ENCODE assay signal across 1 cellular context in genomic region chr3:32972482-32973146, GRCh38.
A peak's percentile ranks its signal among the peaks of the same experiment; 100 is the strongest.
TF ChIP-seq lines count a peak whose summit lies in the region.

No MANE protein-coding gene starts in this region.

TF ChIP-seq in K562, 482 proteins besides CTCF, POLR2A, EP300 and RAD21 (continued from another document and continues in another):
- peak; percentile 36; the same call in 1 of the 2 replicates for TF ChIP-seq MGA (IDR thresholded peaks at IDR 0.05)
- peak; percentile 58; the same call in 1 of the 2 replicates for TF ChIP-seq ZKSCAN8 (CRISPR knock-in tag; IDR thresholded peaks at IDR 0.05)
- peak; percentile 37; the same call in 1 of the 2 replicates for TF ChIP-seq ZNF444 (CRISPR knock-in tag; IDR thresholded peaks at IDR 0.05)
- TF ChIP-seq ARID1B (IDR thresholded peaks at IDR 0.05): peak; percentile 98
- no peak for TF ChIP-seq JUNB (CRISPR knock-in tag; conservative IDR thresholded peaks at IDR 0.05)
- TF ChIP-seq RCOR1 (IDR thresholded peaks at IDR 0.05; ENCODE audit: borderline replicate concordance in 1 of 2, low read depth in 2 of 2, low read length in 2 of 2): peak in 1 of 2 experiments; percentile 61; a peak in 2 of 4 replicates
- TF ChIP-seq MTA3 (IDR thresholded peaks at IDR 0.05; ENCODE audit: borderline replicate concordance): peak; percentile 54; the same call in 1 of the 2 replicates
- TF ChIP-seq BCL6 (CRISPR knock-in tag; IDR thresholded peaks at IDR 0.05): no peak
- peak; percentile 76 for TF ChIP-seq TAF9B (IDR thresholded peaks at IDR 0.05; ENCODE audit: partially characterized antibody)
- no peak for TF ChIP-seq IFI16 (CRISPR knock-in tag; IDR thresholded peaks at IDR 0.05)
- peak in 1 of 2 experiments; percentile 46 for TF ChIP-seq AFF1 (IDR thresholded peaks at IDR 0.05; ENCODE audit: low read depth in 1 of 2, partially characterized antibody in 2 of 2)
- peak; percentile 99 for TF ChIP-seq SMAD4 (CRISPR knock-in tag; conservative IDR thresholded peaks at IDR 0.05)
- TF ChIP-seq CREB3 (tag; conservative IDR thresholded peaks at IDR 0.05; ENCODE audit: low read depth): peak; percentile 47; the same call in 1 of the 2 replicates
- TF ChIP-seq RBBP5 (IDR thresholded peaks at IDR 0.05; ENCODE audit: borderline replicate concordance, insufficient read depth, low read length, poor library complexity, severe bottlenecking): peak; percentile 39
- peak; percentile 78; the same call in 1 of the 2 replicates for TF ChIP-seq CEBPG (CRISPR knock-in tag; IDR thresholded peaks at IDR 0.05)
- peak; percentile 55 to 59; a peak in 2 of 4 replicates for TF ChIP-seq CEBPG (tag; conservative IDR thresholded peaks at IDR 0.05 in 1 of 2, IDR thresholded peaks at IDR 0.05 in 1 of 2)
- TF ChIP-seq CBFA2T2 (conservative IDR thresholded peaks at IDR 0.05): peak; percentile 95
- 0 out of 2 replicates have a peak, but pooled peaks have one; percentile 8 for TF ChIP-seq ELF4 (CRISPR knock-in tag; IDR thresholded peaks at IDR 0.05)
- peak; percentile 38; the same call in 1 of the 2 replicates for TF ChIP-seq L3MBTL2 (IDR thresholded peaks at IDR 0.05)
- peak in 1 of 2 experiments; percentile 94; a peak in 3 of 4 replicates for TF ChIP-seq TBL1XR1 (IDR thresholded peaks at IDR 0.05; ENCODE audit: low read length in 2 of 2)
- TF ChIP-seq TRIM24 (IDR thresholded peaks at IDR 0.05): peak; percentile 94 to 95
- 0 out of 2 replicates have a peak, but pooled peaks have one; percentile 7 for TF ChIP-seq MXI1 (IDR thresholded peaks at IDR 0.05; ENCODE audit: low read depth, low read length)
- TF ChIP-seq HDAC2 (IDR thresholded peaks at IDR 0.05): peak; percentile 75
- TF ChIP-seq FOXA3 (CRISPR knock-in tag; conservative IDR thresholded peaks at IDR 0.05 in 1 of 2, IDR thresholded peaks at IDR 0.05 in 1 of 2): no peak
- peak; percentile 94 for TF ChIP-seq MECOM (CRISPR knock-in tag; IDR thresholded peaks at IDR 0.05)
- TF ChIP-seq SRF (CRISPR knock-in tag; IDR thresholded peaks at IDR 0.05): peak in 1 of 2 experiments; percentile 73; a peak in 1 of 4 replicates
- peak; percentile 97 for TF ChIP-seq GATA2 (CRISPR knock-in tag; IDR thresholded peaks at IDR 0.05)
- TF ChIP-seq SMARCE1 (IDR thresholded peaks at IDR 0.05): peak; percentile 92
- peak; percentile 76 for TF ChIP-seq NBN (IDR thresholded peaks at IDR 0.05; ENCODE audit: low read depth)
- TF ChIP-seq ZNF316 (IDR thresholded peaks at IDR 0.05): 0 out of 2 replicates have a peak, but pooled peaks have one; percentile 6
- TF ChIP-seq MLLT1 (IDR thresholded peaks at IDR 0.05): peak in 1 of 2 experiments; percentile 72; a peak in 1 of 4 replicates
- TF ChIP-seq PTRF (tag; IDR thresholded peaks at IDR 0.05): no peak
- TF ChIP-seq TOE1 (IDR thresholded peaks at IDR 0.05; ENCODE audit: borderline replicate concordance): peak; percentile 46; the same call in 1 of the 2 replicates
- no peak for TF ChIP-seq TOE1 (CRISPR knock-in tag; IDR thresholded peaks at IDR 0.05; ENCODE audit: borderline replicate concordance, low read depth)
- TF ChIP-seq KHSRP (IDR thresholded peaks at IDR 0.05): 0 out of 2 replicates have a peak, but pooled peaks have one; percentile 16
- peak; percentile 60 for TF ChIP-seq NEUROD1 (IDR thresholded peaks at IDR 0.05; ENCODE audit: borderline replicate concordance, low read depth, low read length, partially characterized antibody)
- TF ChIP-seq ETV6 (IDR thresholded peaks at IDR 0.05; ENCODE audit: borderline replicate concordance in 1 of 2, low read depth in 2 of 2, low read length in 1 of 2): peak in 1 of 2 experiments; percentile 60; a peak in 1 of 4 replicates
- TF ChIP-seq ETV6 (CRISPR knock-in tag; IDR thresholded peaks at IDR 0.05; ENCODE audit: borderline replicate concordance): no peak
- 0 out of 2 replicates have a peak, but pooled peaks have one; percentile 30 for TF ChIP-seq NFE2 (IDR thresholded peaks at IDR 0.05; ENCODE audit: low read depth)
- peak in 1 of 2 experiments; percentile 61; a peak in 1 of 4 replicates for TF ChIP-seq ZMIZ1 (IDR thresholded peaks at IDR 0.05; ENCODE audit: low read depth in 2 of 2, low read length in 2 of 2)
- TF ChIP-seq LEF1 (IDR thresholded peaks at IDR 0.05): peak; percentile 94
- peak; percentile 35; the same call in 1 of the 2 replicates for TF ChIP-seq NFRKB (IDR thresholded peaks at IDR 0.05; ENCODE audit: low read depth)
- TF ChIP-seq RNF2 (IDR thresholded peaks at IDR 0.05): peak; percentile 53; the same call in 1 of the 2 replicates
